1 cellular context compared by ENCODE assay signal in genomic region chr6:42698217-42698616, GRCh38.
TF ChIP-seq lines count a peak whose summit lies in the region.

No MANE protein-coding gene starts in this region.

TF ChIP-seq in GM23338, 12 proteins besides CTCF, POLR2A, EP300 and RAD21:
- TF ChIP-seq POLR2AphosphoS5 (IDR thresholded peaks at IDR 0.05; ENCODE audit: low read depth) (no peak), JUNB (IDR thresholded peaks at IDR 0.05; ENCODE audit: unreplicated experiment) (no peak), STAT1 (IDR thresholded peaks at IDR 0.05; ENCODE audit: unreplicated experiment) (no peak), NANOG (IDR thresholded peaks at IDR 0.05; ENCODE audit: borderline replicate concordance) (no peak), EZH2phosphoT487 (IDR thresholded peaks at IDR 0.05; ENCODE audit: unreplicated experiment) (no peak), ZNF114 (CRISPR knock-in tag; IDR thresholded peaks at IDR 0.05) (no peak), ZNF462 (CRISPR knock-in tag; IDR thresholded peaks at IDR 0.05) (no peak), CREB1 (CRISPR knock-in tag; IDR thresholded peaks at IDR 0.05; ENCODE audit: low read depth) (no peak), ETS1 (IDR thresholded peaks at IDR 0.05) (no peak)
